ENCODE assay signal across 20 cellular contexts in the genomic region with DNA sequence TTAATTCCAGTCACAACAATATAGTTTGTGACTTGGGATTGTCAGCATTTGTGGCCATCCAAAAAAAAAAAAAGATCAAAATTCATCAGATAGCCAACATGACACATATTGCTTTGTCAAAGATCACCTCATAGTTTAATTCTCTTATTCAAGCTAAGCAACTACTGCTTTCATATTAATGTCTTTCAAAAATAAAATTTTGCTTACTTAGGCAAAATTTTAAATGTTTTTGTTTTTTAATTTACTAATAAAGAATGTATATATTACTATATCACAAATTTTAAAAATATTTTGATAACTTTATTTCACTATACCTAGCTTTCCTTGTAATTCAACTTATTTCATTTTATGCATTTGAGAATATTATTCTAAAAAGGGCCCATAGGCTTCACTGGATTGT.
"Had no signal": no experiment of that assay in that cellular context is flagged by ENCODE, and none has a peak within 500 bp of the region (broad histone marks: within the 10 kb centered on the region; RNA-seq: fewer than 3 reads in every experiment).

No MANE protein-coding gene starts in this region.

- H3K27ac ChIP-seq: colonic mucosa, heart left ventricle, sigmoid colon, thoracic aorta, transverse colon had no signal

- H3K36me3 Mint-ChIP-seq: naive B cell; stimulated activated naive B cell treated with anti-CD40 and anti-IgM and Interleukin-4, amounts not matched to agents 10 μg/mL and 1 μg/mL and 100 μg/mL, for 72 hours had no signal

- H3K4me3 ChIP-seq: colonic mucosa, heart left ventricle, sigmoid colon, skin epidermis, thoracic aorta, transverse colon had no signal

- H3K27me3 ChIP-seq: sigmoid colon had no signal

- H3K9me3 ChIP-seq: colonic mucosa, sigmoid colon, thoracic aorta, transverse colon had no signal

- H3K4me1 Mint-ChIP-seq: endodermal cell had no signal

- ATAC-seq: left lobe of liver; stimulated activated naive B cell treated with anti-CD40 and anti-IgM and Interleukin-4, amounts not matched to agents 10 μg/mL and 1 μg/mL and 100 μg/mL, for 72 hours; stimulated activated naive CD8-positive, alpha-beta T cell treated with anti-CD3 and anti-CD28 coated beads, Interleukin-15, amount 100 ng/mL, for 72 hours had no signal

- H3K27ac Mint-ChIP-seq: endodermal cell; nephron; stimulated activated naive B cell treated with anti-CD40 and anti-IgM and Interleukin-4, amounts not matched to agents 10 μg/mL and 1 μg/mL and 100 μg/mL, for 72 hours; stimulated activated naive CD8-positive, alpha-beta T cell treated with anti-CD3 and anti-CD28 coated beads, Interleukin-15, amount 100 ng/mL, for 72 hours had no signal

- DNase-seq: cerebellar nuclear complex; colonic mucosa; dermis blood vessel endothelial cell; endodermal cell; heart left ventricle; hippocampal formation; mammary epithelial cell; naive B cell; posterior cingulate gyrus; sigmoid colon; stimulated activated CD4-positive, alpha-beta T cell treated with anti-CD3 and anti-CD28 coated beads, Interleukin-2, amount 100 ng/mL, for 24 hours; stimulated activated CD4-positive, alpha-beta T cell treated with anti-CD3 and anti-CD28 coated beads, Interleukin-4, amount 100 ng/mL, for 4 hours; stimulated activated naive B cell treated with anti-CD40 and anti-IgM and Interleukin-4, amounts not matched to agents 10 μg/mL and 1 μg/mL and 100 μg/mL, for 72 hours; stimulated activated naive CD8-positive, alpha-beta T cell treated with anti-CD3 and anti-CD28 coated beads, Interleukin-15, amount 100 ng/mL, for 72 hours; transverse colon had no signal

- H3K36me3 ChIP-seq: colonic mucosa, heart left ventricle, sigmoid colon, thoracic aorta, transverse colon had no signal

- H3K27me3 Mint-ChIP-seq: stimulated activated naive CD8-positive, alpha-beta T cell treated with anti-CD3 and anti-CD28 coated beads, Interleukin-15, amount 100 ng/mL, for 72 hours had no signal

- H3K4me1 ChIP-seq: colonic mucosa had no signal

- FAIRE-seq: frontal cortex had no signal

- H3K4me3 Mint-ChIP-seq: endodermal cell; nephron; stimulated activated naive B cell treated with anti-CD40 and anti-IgM and Interleukin-4, amounts not matched to agents 10 μg/mL and 1 μg/mL and 100 μg/mL, for 72 hours; stimulated activated naive CD8-positive, alpha-beta T cell treated with anti-CD3 and anti-CD28 coated beads, Interleukin-15, amount 100 ng/mL, for 72 hours had no signal
